In the genomic region with DNA sequence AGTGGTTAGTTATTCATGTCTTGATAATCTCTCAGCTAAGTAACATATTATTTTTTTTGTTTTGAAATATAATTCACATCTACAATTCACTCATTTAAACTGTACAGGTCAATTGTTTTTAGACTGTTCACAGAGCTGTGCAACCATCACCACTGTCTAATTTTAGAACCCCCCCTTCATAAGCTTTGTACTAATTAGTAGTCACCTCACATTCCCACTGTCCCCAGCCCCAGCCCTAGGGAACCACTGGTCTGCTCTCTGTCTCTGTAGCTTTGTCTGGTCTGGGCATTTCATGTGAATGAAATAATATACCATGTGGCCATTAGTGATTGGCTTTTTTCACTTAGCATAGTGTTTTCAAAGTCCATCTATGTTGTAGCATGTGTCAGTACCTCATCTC, we compare ENCODE assay signal across 17 cellular contexts. TPM values are rescaled to one million over a fixed set of nuclear protein-coding genes. Genes with fewer than 3 reads are reported as not detected.
DNase-seq lines count a peak whose midpoint lies in the region; ATAC-seq and TF ChIP-seq lines count a peak whose summit lies in the region.
"Had no signal": no experiment of that assay in that cellular context is flagged by ENCODE, and none has a peak within 500 bp of the region (broad histone marks: within the 10 kb centered on the region; RNA-seq: fewer than 3 reads in every experiment).

No MANE protein-coding gene starts in this region.

- H3K27me3 Mint-ChIP-seq in activated CD4-positive, alpha-beta T cell treated with anti-CD3 and anti-CD28 coated beads for 36 hours: no peaks in the 10 kb centered on the region
- no peaks in the 10 kb centered on the region for H3K27me3 Mint-ChIP-seq in central memory CD8-positive, alpha-beta T cell

- peak overlapping the region; percentile 38 for H3K27ac Mint-ChIP-seq in activated CD4-positive, alpha-beta T cell treated with anti-CD3 and anti-CD28 coated beads for 36 hours
- peak overlapping the region; percentile 78 for H3K27ac Mint-ChIP-seq in central memory CD8-positive, alpha-beta T cell (ENCODE audit: low read depth)
- H3K27ac Mint-ChIP-seq: HFFc6 had no signal

- ATAC-seq in activated CD4-positive, alpha-beta T cell treated with anti-CD3 and anti-CD28 coated beads for 36 hours: no peak
- ATAC-seq in left ventricle myocardium superior (peak; percentile 75), GM18498 (IDR thresholded peaks at IDR 0.05; ENCODE audit: unreplicated experiment) (no peak)
- ATAC-seq in central memory CD8-positive, alpha-beta T cell (replicated peaks; ENCODE audit: extremely low read depth, poor library complexity, severe bottlenecking): no peak

- H3K4me3 Mint-ChIP-seq in activated CD4-positive, alpha-beta T cell treated with anti-CD3 and anti-CD28 coated beads for 36 hours: no peak overlapping the region
- no peak overlapping the region for H3K4me3 Mint-ChIP-seq in central memory CD8-positive, alpha-beta T cell
- H3K4me3 Mint-ChIP-seq: CD14-positive monocyte, HFFc6 had no signal

- peak overlapping the region in 1 of 2 experiments; percentile 2 for H3K4me3 ChIP-seq in neutrophil (ENCODE audit: low read depth in 1 of 2, low read length in 1 of 2)

- intact Hi-C loops in activated CD4-positive, alpha-beta T cell treated with anti-CD3 and anti-CD28 coated beads for 36 hours (cut with DNase I, micrococcal nuclease): no loop called here
- intact Hi-C loops in left ventricle myocardium superior (cut with micrococcal nuclease): no loop called here
- intact Hi-C loops in cardiac septum (cut with DNase I): no loop called here

- no peak for TF ChIP-seq CTCF in neutrophil (IDR thresholded peaks at IDR 0.05)

- peaks cover 21% of the 10 kb centered on the region for H3K9me3 Mint-ChIP-seq in activated CD4-positive, alpha-beta T cell treated with anti-CD3 and anti-CD28 coated beads for 36 hours (ENCODE audit: low read depth)
- peaks cover 14% of the 10 kb centered on the region for H3K9me3 Mint-ChIP-seq in central memory CD8-positive, alpha-beta T cell

- H3K4me1 Mint-ChIP-seq in activated CD4-positive, alpha-beta T cell treated with anti-CD3 and anti-CD28 coated beads for 36 hours: peaks cover 41% of the 10 kb centered on the region
- peaks cover 34% of the 10 kb centered on the region for H3K4me1 Mint-ChIP-seq in central memory CD8-positive, alpha-beta T cell

- peaks cover 46 to 49% of the 10 kb centered on the region in 2 experiments for H3K4me1 ChIP-seq in neutrophil (ENCODE audit: control insufficient read depth in 1 of 2, insufficient read depth in 1 of 2, low read depth in 1 of 2, low read length in 1 of 2)

- peak overlapping the region; percentile 87 for H3K27ac ChIP-seq in neutrophil
- H3K27ac ChIP-seq: 22Rv1 had no signal

- H3K27me3 ChIP-seq in neutrophil: no peaks in the 10 kb centered on the region

- DNase-seq in activated CD4-positive, alpha-beta T cell treated with anti-CD3 and anti-CD28 coated beads for 36 hours: no peak
- DNase-seq in activated CD4-positive, alpha-beta T cell treated with anti-CD3 and anti-CD28 coated beads for 4 hours: no peak
- no peak for DNase-seq in left ventricle myocardium superior
- no peak for DNase-seq in cardiac septum (ENCODE audit: low spot score)
- no peak for DNase-seq in central memory CD8-positive, alpha-beta T cell (ENCODE audit: low spot score in 2 of 2)
- no peak for DNase-seq in anterior cingulate cortex (lab: John Stamatoyannopoulos, UW)
- DNase-seq: AML-193, HFFc6, KBM-7, NCI-H1105 treated with DMSO at 0.1 percent for 48 hours, NCI-H1694, NCI-H2081 treated with DMSO at 0.1 percent for 48 hours, SHP77 had no signal

- H3K36me3 Mint-ChIP-seq in activated CD4-positive, alpha-beta T cell treated with anti-CD3 and anti-CD28 coated beads for 36 hours (ENCODE audit: low read depth): peaks cover 38% of the 10 kb centered on the region
- peaks cover 4% of the 10 kb centered on the region for H3K36me3 Mint-ChIP-seq in central memory CD8-positive, alpha-beta T cell (ENCODE audit: insufficient read depth)

- H3K9me3 ChIP-seq in neutrophil: peaks cover 6% of the 10 kb centered on the region

- POLR2A ChIA-PET in activated CD4-positive, alpha-beta T cell treated with anti-CD3 and anti-CD28 coated beads for 36 hours (lab: Charles Lee): no interaction called here

- CTCF ChIA-PET in activated CD4-positive, alpha-beta T cell treated with anti-CD3 and anti-CD28 coated beads for 36 hours (lab: Charles Lee): interaction anchor here (0.9 kb wide), 1 partner anchor 356 kb away, joined by 3 read pairs; no protein-coding TSS in a partner anchor

- H3K36me3 ChIP-seq in neutrophil: no peaks in the 10 kb centered on the region

RNA-seq across cellular contexts. Expression of a gene that starts 55.3 kb away (rescaled TPM):
- total RNA-seq in activated CD4-positive, alpha-beta T cell treated with anti-CD3 and anti-CD28 coated beads for 36 hours: 10 to 100 TPM; 18.5 to 21.7 TPM
- total RNA-seq in left ventricle myocardium superior: 33.9 TPM
- total RNA-seq in cardiac septum: 39.9 TPM
